ENCODE assay signal across 2 cellular contexts in the genomic region with DNA sequence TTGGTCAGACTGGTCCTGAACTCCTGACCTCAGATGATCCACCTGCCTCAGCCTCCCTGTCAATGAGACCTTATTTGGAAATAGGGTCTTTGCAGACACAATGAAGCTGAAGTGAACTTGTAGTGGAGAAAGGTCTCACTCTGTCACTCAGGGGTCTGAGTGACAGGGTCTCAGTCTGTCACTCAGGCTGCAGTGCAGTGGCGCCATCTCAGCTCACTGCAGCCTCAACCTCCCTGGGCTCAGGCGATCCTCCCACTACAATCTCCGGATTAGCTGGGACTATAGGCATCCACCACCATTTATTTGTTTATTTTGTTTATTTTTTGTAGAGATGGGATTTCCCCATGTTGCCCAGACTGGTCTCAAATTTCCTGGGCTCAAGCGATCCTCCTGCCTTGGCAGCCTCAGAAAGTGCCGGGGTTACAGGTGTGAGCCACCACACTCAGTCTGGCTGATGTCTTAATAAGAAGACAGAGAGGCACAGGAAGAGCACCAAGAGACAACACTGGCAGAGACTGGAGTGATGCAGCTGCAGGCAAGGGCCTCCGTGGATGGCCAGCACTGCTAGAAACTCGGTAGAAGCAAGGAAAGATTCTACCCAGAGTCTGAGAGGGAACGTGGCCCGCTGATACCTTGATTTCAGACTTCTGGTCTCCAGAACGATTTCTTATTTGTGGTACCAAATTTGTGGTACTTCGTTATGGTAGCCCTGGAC.
TF ChIP-seq lines count a peak whose summit lies in the region.

No MANE protein-coding gene starts in this region.

TF ChIP-seq in HepG2, 621 proteins besides CTCF, POLR2A, EP300 and RAD21 (continues in another document):
- TF ChIP-seq KAT2B (IDR thresholded peaks at IDR 0.05; ENCODE audit: borderline replicate concordance, low read depth, low read length) = no peak
- TF ChIP-seq, protein P1, sequence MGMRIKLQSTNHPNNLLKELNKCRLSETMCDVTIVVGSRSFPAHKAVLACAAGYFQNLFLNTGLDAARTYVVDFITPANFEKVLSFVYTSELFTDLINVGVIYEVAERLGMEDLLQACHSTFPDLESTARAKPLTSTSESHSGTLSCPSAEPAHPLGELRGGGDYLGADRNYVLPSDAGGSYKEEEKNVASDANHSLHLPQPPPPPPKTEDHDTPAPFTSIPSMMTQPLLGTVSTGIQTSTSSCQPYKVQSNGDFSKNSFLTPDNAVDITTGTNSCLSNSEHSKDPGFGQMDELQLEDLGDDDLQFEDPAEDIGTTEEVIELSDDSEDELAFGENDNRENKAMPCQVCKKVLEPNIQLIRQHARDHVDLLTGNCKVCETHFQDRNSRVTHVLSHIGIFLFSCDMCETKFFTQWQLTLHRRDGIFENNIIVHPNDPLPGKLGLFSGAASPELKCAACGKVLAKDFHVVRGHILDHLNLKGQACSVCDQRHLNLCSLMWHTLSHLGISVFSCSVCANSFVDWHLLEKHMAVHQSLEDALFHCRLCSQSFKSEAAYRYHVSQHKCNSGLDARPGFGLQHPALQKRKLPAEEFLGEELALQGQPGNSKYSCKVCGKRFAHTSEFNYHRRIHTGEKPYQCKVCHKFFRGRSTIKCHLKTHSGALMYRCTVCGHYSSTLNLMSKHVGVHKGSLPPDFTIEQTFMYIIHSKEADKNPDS (CRISPR knock-in tag; IDR thresholded peaks at IDR 0.05) = no peak
- TF ChIP-seq, protein P2, sequence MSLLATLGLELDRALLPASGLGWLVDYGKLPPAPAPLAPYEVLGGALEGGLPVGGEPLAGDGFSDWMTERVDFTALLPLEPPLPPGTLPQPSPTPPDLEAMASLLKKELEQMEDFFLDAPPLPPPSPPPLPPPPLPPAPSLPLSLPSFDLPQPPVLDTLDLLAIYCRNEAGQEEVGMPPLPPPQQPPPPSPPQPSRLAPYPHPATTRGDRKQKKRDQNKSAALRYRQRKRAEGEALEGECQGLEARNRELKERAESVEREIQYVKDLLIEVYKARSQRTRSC (CRISPR knock-in tag; IDR thresholded peaks at IDR 0.05; ENCODE audit: low read depth) = no peak
- no peak for TF ChIP-seq ZNF580 (CRISPR knock-in tag; IDR thresholded peaks at IDR 0.05; ENCODE audit: borderline replicate concordance, low read depth)
- no peak for TF ChIP-seq KDM5A (IDR thresholded peaks at IDR 0.05; ENCODE audit: borderline replicate concordance, low read length)
- no peak for TF ChIP-seq TCF12 (IDR thresholded peaks at IDR 0.05)
- no peak for TF ChIP-seq TCF12 (CRISPR knock-in tag; IDR thresholded peaks at IDR 0.05)
- no peak for TF ChIP-seq ZNF256 (CRISPR knock-in tag; conservative IDR thresholded peaks at IDR 0.05)
- TF ChIP-seq PAXIP1 (CRISPR knock-in tag; conservative IDR thresholded peaks at IDR 0.05) = no peak
- TF ChIP-seq KAT7 (CRISPR knock-in tag; IDR thresholded peaks at IDR 0.05; ENCODE audit: borderline replicate concordance) = no peak
- TF ChIP-seq, protein P3, sequence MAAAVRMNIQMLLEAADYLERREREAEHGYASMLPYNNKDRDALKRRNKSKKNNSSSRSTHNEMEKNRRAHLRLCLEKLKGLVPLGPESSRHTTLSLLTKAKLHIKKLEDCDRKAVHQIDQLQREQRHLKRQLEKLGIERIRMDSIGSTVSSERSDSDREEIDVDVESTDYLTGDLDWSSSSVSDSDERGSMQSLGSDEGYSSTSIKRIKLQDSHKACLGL (CRISPR knock-in tag; IDR thresholded peaks at IDR 0.05) = no peak
- peak; percentile 25; the same call in 1 of the 2 replicates for TF ChIP-seq SALL1 (CRISPR knock-in tag; IDR thresholded peaks at IDR 0.05)
- 0 out of 2 replicates have a peak, but pooled peaks have one; percentile 11 for TF ChIP-seq GATAD2A (CRISPR knock-in tag; IDR thresholded peaks at IDR 0.05)
- TF ChIP-seq CREM (IDR thresholded peaks at IDR 0.05) = no peak
- no peak for TF ChIP-seq CREM (CRISPR knock-in tag; IDR thresholded peaks at IDR 0.05)
- TF ChIP-seq SAP130 (CRISPR knock-in tag; IDR thresholded peaks at IDR 0.05; ENCODE audit: low read depth) = no peak
- TF ChIP-seq, protein P4, sequence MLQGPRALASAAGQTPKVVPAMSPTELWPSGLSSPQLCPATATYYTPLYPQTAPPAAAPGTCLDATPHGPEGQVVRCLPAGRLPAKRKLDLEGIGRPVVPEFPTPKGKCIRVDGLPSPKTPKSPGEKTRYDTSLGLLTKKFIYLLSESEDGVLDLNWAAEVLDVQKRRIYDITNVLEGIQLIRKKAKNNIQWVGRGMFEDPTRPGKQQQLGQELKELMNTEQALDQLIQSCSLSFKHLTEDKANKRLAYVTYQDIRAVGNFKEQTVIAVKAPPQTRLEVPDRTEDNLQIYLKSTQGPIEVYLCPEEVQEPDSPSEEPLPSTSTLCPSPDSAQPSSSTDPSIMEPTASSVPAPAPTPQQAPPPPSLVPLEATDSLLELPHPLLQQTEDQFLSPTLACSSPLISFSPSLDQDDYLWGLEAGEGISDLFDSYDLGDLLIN (CRISPR knock-in tag; IDR thresholded peaks at IDR 0.05; ENCODE audit: borderline replicate concordance) = no peak
- no peak for TF ChIP-seq DPF2 (CRISPR knock-in tag; IDR thresholded peaks at IDR 0.05; ENCODE audit: borderline replicate concordance, low read depth)
- TF ChIP-seq SIX4 (CRISPR knock-in tag; IDR thresholded peaks at IDR 0.05) = no peak
- no peak for TF ChIP-seq SRSF4 (IDR thresholded peaks at IDR 0.05; ENCODE audit: low read depth, low read length, poor library complexity, severe bottlenecking)
- TF ChIP-seq ZNF460 (CRISPR knock-in tag; IDR thresholded peaks at IDR 0.05; ENCODE audit: borderline replicate concordance) = peak; percentile 10; the same call in 1 of the 2 replicates
- no peak for TF ChIP-seq AKAP8 (CRISPR knock-in tag; IDR thresholded peaks at IDR 0.05)

TF ChIP-seq in K562, 482 proteins besides CTCF, POLR2A, EP300 and RAD21:
- TF ChIP-seq, protein P5, sequence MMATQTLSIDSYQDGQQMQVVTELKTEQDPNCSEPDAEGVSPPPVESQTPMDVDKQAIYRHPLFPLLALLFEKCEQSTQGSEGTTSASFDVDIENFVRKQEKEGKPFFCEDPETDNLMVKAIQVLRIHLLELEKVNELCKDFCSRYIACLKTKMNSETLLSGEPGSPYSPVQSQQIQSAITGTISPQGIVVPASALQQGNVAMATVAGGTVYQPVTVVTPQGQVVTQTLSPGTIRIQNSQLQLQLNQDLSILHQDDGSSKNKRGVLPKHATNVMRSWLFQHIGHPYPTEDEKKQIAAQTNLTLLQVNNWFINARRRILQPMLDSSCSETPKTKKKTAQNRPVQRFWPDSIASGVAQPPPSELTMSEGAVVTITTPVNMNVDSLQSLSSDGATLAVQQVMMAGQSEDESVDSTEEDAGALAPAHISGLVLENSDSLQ (IDR thresholded peaks at IDR 0.05) = peak; percentile 87
- no peak for TF ChIP-seq STAG1 (CRISPR knock-in tag; IDR thresholded peaks at IDR 0.05; ENCODE audit: borderline replicate concordance)
